10 cellular contexts compared by ENCODE assay signal in genomic region chr18:77088977-77089795, GRCh38. TPM values are rescaled to one million over a fixed set of nuclear protein-coding genes. Genes with fewer than 3 reads are reported as not detected.
DNase-seq lines count a peak whose midpoint lies in the region; ATAC-seq, FAIRE-seq and TF ChIP-seq lines count a peak whose summit lies in the region.
"Had no signal": no experiment of that assay in that cellular context is flagged by ENCODE, and none has a peak within 500 bp of the region (broad histone marks: within the 10 kb centered on the region; RNA-seq: fewer than 3 reads in every experiment).

No MANE protein-coding gene starts in this region.

- DNase-seq in HTR-8/SVneo (ENCODE audit: insufficient read length, low spot score) = no peak
- peak in 1 of 2 donors; percentile 77 for DNase-seq in breast epithelium (ENCODE audit: low spot score in 2 of 2)
- no peak for DNase-seq in mesothelial cell of epicardium (ENCODE audit: low spot score in 2 of 2, unreplicated experiment in 2 of 2)
- no peak for DNase-seq in activated naive CD4-positive, alpha-beta T cell treated with anti-CD3 and anti-CD28 coated beads, Interleukin-2, amount 10 ng/mL, durations not matched to agents 7 days and 5 days
- no peak for DNase-seq in kidney glomerular epithelial cell (lab: John Stamatoyannopoulos, UW)
- DNase-seq: MM.1S, SJCRH30 had no signal

- no peak overlapping the region; a peak in 1 of 22 replicates for H3K9ac ChIP-seq in BLaER1 treated with 17β-estradiol and CSF1 and Interleukin-3, amounts not matched to agents 10 nM and 100 nM

- H3K27ac Mint-ChIP-seq in mesothelial cell of epicardium = peak overlapping the region; percentile 93
- no peak overlapping the region for H3K27ac Mint-ChIP-seq in activated naive CD4-positive, alpha-beta T cell treated with anti-CD3 and anti-CD28 coated beads, Interleukin-2, amount 10 ng/mL, durations not matched to agents 7 days and 5 days

- H3K4me1 ChIP-seq in BLaER1 treated with 17β-estradiol and CSF1 and Interleukin-3, amounts not matched to agents 10 nM and 100 nM = peaks cover 0 to 49% (median 31%) of the 10 kb centered on the region in 10 experiments; a peak in 14 of 20 replicates
- H3K4me1 ChIP-seq in breast epithelium = peaks cover 6 to 7% of the 10 kb centered on the region in 2 donors
- H3K4me1 ChIP-seq: SJCRH30 had no signal

- peaks cover 55 to 96% (median 86%) of the 10 kb centered on the region in 11 experiments for H3K36me3 ChIP-seq in BLaER1 treated with 17β-estradiol and CSF1 and Interleukin-3, amounts not matched to agents 10 nM and 100 nM
- no peaks in the 10 kb centered on the region for H3K36me3 ChIP-seq in breast epithelium
- H3K36me3 ChIP-seq: SJCRH30 had no signal

- peaks cover 0 to 49% (median 38%) of the 10 kb centered on the region in 11 experiments; a peak in 18 of 22 replicates for H3K9me3 ChIP-seq in BLaER1 treated with 17β-estradiol and CSF1 and Interleukin-3, amounts not matched to agents 10 nM and 100 nM (replicated peaks in 1 of 11)
- H3K9me3 ChIP-seq in breast epithelium = no peaks in the 10 kb centered on the region
- H3K9me3 ChIP-seq: SJCRH30 had no signal

- H3K36me3 Mint-ChIP-seq in mesothelial cell of epicardium = no peaks in the 10 kb centered on the region
- H3K36me3 Mint-ChIP-seq in activated naive CD4-positive, alpha-beta T cell treated with anti-CD3 and anti-CD28 coated beads, Interleukin-2, amount 10 ng/mL, durations not matched to agents 7 days and 5 days = peaks cover 54% of the 10 kb centered on the region

- H3K9me3 Mint-ChIP-seq in mesothelial cell of epicardium = no peaks in the 10 kb centered on the region
- no peaks in the 10 kb centered on the region for H3K9me3 Mint-ChIP-seq in activated naive CD4-positive, alpha-beta T cell treated with anti-CD3 and anti-CD28 coated beads, Interleukin-2, amount 10 ng/mL, durations not matched to agents 7 days and 5 days

- H3K4me3 Mint-ChIP-seq in mesothelial cell of epicardium = no peak overlapping the region
- no peak overlapping the region for H3K4me3 Mint-ChIP-seq in activated naive CD4-positive, alpha-beta T cell treated with anti-CD3 and anti-CD28 coated beads, Interleukin-2, amount 10 ng/mL, durations not matched to agents 7 days and 5 days

- H3K27ac ChIP-seq in BLaER1 treated with 17β-estradiol and CSF1 and Interleukin-3, amounts not matched to agents 10 nM and 100 nM = peak overlapping the region in 7 of 11 experiments; percentile 23 to 43 (median 36); a peak in 10 of 22 replicates
- peak overlapping the region; percentile 80 to 81 for H3K27ac ChIP-seq in breast epithelium
- H3K27ac ChIP-seq: SJCRH30 had no signal

- intact Hi-C loops in breast epithelium (cut with DNase I; ENCODE audit: low total_unique reads) = no loop called here

- FAIRE-seq in HTR-8/SVneo (lab: Jason Lieb, UNC) = peak; percentile 26

- H4K20me1 ChIP-seq in BLaER1 treated with 17β-estradiol and CSF1 and Interleukin-3, amounts not matched to agents 10 nM and 100 nM = peaks cover 29 to 100% (median 53%) of the 10 kb centered on the region in 11 experiments; a peak in 21 of 22 replicates

- H3K4me1 Mint-ChIP-seq in mesothelial cell of epicardium = peaks cover 69% of the 10 kb centered on the region
- H3K4me1 Mint-ChIP-seq in activated naive CD4-positive, alpha-beta T cell treated with anti-CD3 and anti-CD28 coated beads, Interleukin-2, amount 10 ng/mL, durations not matched to agents 7 days and 5 days = peaks cover 42% of the 10 kb centered on the region

- peaks cover 13% of the 10 kb centered on the region for H3K27me3 Mint-ChIP-seq in mesothelial cell of epicardium (ENCODE audit: low read depth)
- H3K27me3 Mint-ChIP-seq in activated naive CD4-positive, alpha-beta T cell treated with anti-CD3 and anti-CD28 coated beads, Interleukin-2, amount 10 ng/mL, durations not matched to agents 7 days and 5 days = no peaks in the 10 kb centered on the region

- TF ChIP-seq POLR2A in breast epithelium (IDR thresholded peaks at IDR 0.05) = no peak

- no peaks in the 10 kb centered on the region for H3K27me3 ChIP-seq in BLaER1 treated with 17β-estradiol and CSF1 and Interleukin-3, amounts not matched to agents 10 nM and 100 nM
- H3K27me3 ChIP-seq in breast epithelium = no peaks in the 10 kb centered on the region
- H3K27me3 ChIP-seq: SJCRH30 had no signal

- no peak overlapping the region for H3K4me3 ChIP-seq in BLaER1 treated with 17β-estradiol and CSF1 and Interleukin-3, amounts not matched to agents 10 nM and 100 nM
- H3K4me3 ChIP-seq in breast epithelium = no peak overlapping the region
- H3K4me3 ChIP-seq: SJCRH30 had no signal

- TF ChIP-seq CTCF in breast epithelium (IDR thresholded peaks at IDR 0.05) (no peak), mesothelial cell of epicardium (IDR thresholded peaks at IDR 0.05; ENCODE audit: unreplicated experiment) (no peak)

- CTCF ChIA-PET in activated naive CD4-positive, alpha-beta T cell treated with anti-CD3 and anti-CD28 coated beads, Interleukin-2, amount 10 ng/mL, durations not matched to agents 7 days and 5 days (lab: Charles Lee) = interaction anchor here (1.6 kb wide), 1 partner anchor 20 kb away, joined by 4 read pairs; no protein-coding TSS in a partner anchor

- ATAC-seq in HG03571 (IDR thresholded peaks at IDR 0.05; ENCODE audit: unreplicated experiment) (no peak), HG02981 (IDR thresholded peaks at IDR 0.05; ENCODE audit: unreplicated experiment) (no peak)

- no peak overlapping the region for H3K4me2 ChIP-seq in BLaER1 treated with 17β-estradiol and CSF1 and Interleukin-3, amounts not matched to agents 10 nM and 100 nM

RNA-seq across cellular contexts. Expression of gene MBP, which starts 43.4 kb away (rescaled TPM):
- total RNA-seq in breast epithelium (10 to 100 TPM; 27.2 to 46.2 (median 32.4) TPM), mesothelial cell of epicardium (19.1 to 20.8 TPM (median 20.6 TPM) in 3 replicates)
